Comparison of ENCODE assay signal across 8 cellular contexts in genomic region chr7:50449501-50449880, GRCh38. TPM values are rescaled to one million over a fixed set of nuclear protein-coding genes. Genes with fewer than 3 reads are reported as not detected.
DNase-seq lines count a peak whose midpoint lies in the region; ATAC-seq, FAIRE-seq and TF ChIP-seq lines count a peak whose summit lies in the region.

No MANE protein-coding gene starts in this region.

- DNase-seq in CD4-positive, alpha-beta memory T cell = peak in 1 of 5 donors; percentile 4
- DNase-seq in bronchial epithelial cell (ENCODE audit: low read depth) = no peak
- no peak for DNase-seq in naive B cell
- DNase-seq in 8988T = no peak
- no peak for DNase-seq in activated CD4-positive, alpha-beta T cell treated with anti-CD3 and anti-CD28 coated beads, Interleukin-2, amount 50 U/mL, for 48 hours
- no peak for DNase-seq in HK-2 (ENCODE audit: unreplicated experiment)

- H3K9me3 Mint-ChIP-seq in CD4-positive, alpha-beta memory T cell = no peaks in the 10 kb centered on the region
- no peaks in the 10 kb centered on the region for H3K9me3 Mint-ChIP-seq in naive B cell

- H3K36me3 ChIP-seq in CD4-positive, alpha-beta memory T cell (ENCODE audit: insufficient read depth, low read length) = peaks cover 17% of the 10 kb centered on the region
- peaks cover 21% of the 10 kb centered on the region for H3K36me3 ChIP-seq in HUES6 (ENCODE audit: control insufficient read depth, insufficient read depth, low read length)
- no peaks in the 10 kb centered on the region for H3K36me3 ChIP-seq in bronchial epithelial cell (ENCODE audit: control insufficient read depth, insufficient read depth, low read length)

- no peak for TF ChIP-seq CTCF in bronchial epithelial cell (IDR thresholded peaks at IDR 0.05; ENCODE audit: insufficient read depth, low read length, severe bottlenecking)

- peaks cover 14 to 21% of the 10 kb centered on the region in 2 donors for H3K36me3 Mint-ChIP-seq in CD4-positive, alpha-beta memory T cell
- peaks cover 16 to 20% of the 10 kb centered on the region in 2 donors for H3K36me3 Mint-ChIP-seq in naive B cell

- peak overlapping the region; percentile 17 to 97 (median 95) for H3K27ac Mint-ChIP-seq in CD4-positive, alpha-beta memory T cell
- H3K27ac Mint-ChIP-seq in naive B cell = peak overlapping the region; percentile 14 to 94 (median 68)

- H3K9me3 ChIP-seq in CD4-positive, alpha-beta memory T cell (ENCODE audit: control insufficient read depth in 1 of 2, low read length in 2 of 2) = no peaks in the 10 kb centered on the region
- no peaks in the 10 kb centered on the region for H3K9me3 ChIP-seq in HUES6 (ENCODE audit: control insufficient read depth, insufficient read depth, low read depth, low read length)

- CTCF ChIA-PET in CD4-positive, alpha-beta memory T cell (lab: Charles Lee; ENCODE audit: partially characterized antibody) = interaction anchor here (0.9 to 1.2 kb wide), 2 partner anchors 18 to 307 kb away, joined by 3 read pairs; no protein-coding TSS in a partner anchor

- FAIRE-seq in bronchial epithelial cell (lab: Jason Lieb, UNC) = no peak

- peaks cover 17 to 28% (median 19%) of the 10 kb centered on the region in 4 donors for H3K4me1 Mint-ChIP-seq in CD4-positive, alpha-beta memory T cell
- H3K4me1 Mint-ChIP-seq in naive B cell = peaks cover 5 to 30% (median 22%) of the 10 kb centered on the region in 3 donors

- ATAC-seq in naive B cell (ENCODE audit: low read depth in 2 of 2) (no peak), esophagus mucosa (no peak)

- H3K27me3 Mint-ChIP-seq in CD4-positive, alpha-beta memory T cell = no peaks in the 10 kb centered on the region
- no peaks in the 10 kb centered on the region for H3K27me3 Mint-ChIP-seq in naive B cell

- POLR2A ChIA-PET in CD4-positive, alpha-beta memory T cell (lab: Charles Lee; ENCODE audit: partially characterized antibody) = interaction anchor here (1.1 to 1.7 kb wide), 5 partner anchors 11 to 243 kb away, joined by 3 to 7 read pairs (median 3); no protein-coding TSS in a partner anchor

- H3K4me3 ChIP-seq in CD4-positive, alpha-beta memory T cell (ENCODE audit: low read length in 2 of 2) = peak overlapping the region; percentile 42 to 73
- H3K4me3 ChIP-seq in HUES6 (ENCODE audit: low read depth, low read length) = peak overlapping the region; percentile 84
- H3K4me3 ChIP-seq in bronchial epithelial cell (ENCODE audit: low read depth, low read length) = peak overlapping the region; percentile 61

- peak overlapping the region; percentile 81 for H3K9ac ChIP-seq in HUES6 (ENCODE audit: low read length)

- intact Hi-C loops in CD4-positive, alpha-beta memory T cell (cut with micrococcal nuclease) = no loop called here

- peak overlapping the region; percentile 79 for H3K27ac ChIP-seq in CD4-positive, alpha-beta memory T cell (ENCODE audit: low read depth, low read length)
- no peak overlapping the region; the same call in 1 of the 2 replicates for H3K27ac ChIP-seq in HUES6 (ENCODE audit: low read depth, low read length)

- no peaks in the 10 kb centered on the region for H3K27me3 ChIP-seq in CD4-positive, alpha-beta memory T cell (ENCODE audit: insufficient read depth, low read length)
- H3K27me3 ChIP-seq in HUES6 (ENCODE audit: control insufficient read depth, insufficient read depth, low read length) (peaks cover 5% of the 10 kb centered on the region; the same call in 1 of the 2 replicates), bronchial epithelial cell (ENCODE audit: control insufficient read depth, insufficient read depth, low read length) (no peaks in the 10 kb centered on the region)

- peak overlapping the region; percentile 87 to 95 (median 91) for H3K4me3 Mint-ChIP-seq in CD4-positive, alpha-beta memory T cell
- peak overlapping the region; percentile 91 to 97 (median 94) for H3K4me3 Mint-ChIP-seq in naive B cell

- peaks cover 20% of the 10 kb centered on the region for H3K4me1 ChIP-seq in CD4-positive, alpha-beta memory T cell (ENCODE audit: insufficient read depth, low read length)
- peaks cover 9% of the 10 kb centered on the region for H3K4me1 ChIP-seq in HUES6 (ENCODE audit: control insufficient read depth, insufficient read depth, low read length)

RNA-seq across cellular contexts. Expression of gene FIGNL1, which starts 0.7 kb away (rescaled TPM):
- total RNA-seq in CD4-positive, alpha-beta memory T cell = 10 to 100 TPM; 16.2 to 17.1 TPM
- polyA plus RNA-seq in CD4-positive, alpha-beta memory T cell = 10 to 100 TPM in 1 of 2 donors, 1 to 10 TPM in 1; 4.8 to 12.1 TPM
- total RNA-seq in bronchial epithelial cell (12.4 and 18.1 TPM in 2 replicates), esophagus mucosa (15.9 TPM)
- 10 to 100 TPM in 5 of 6 donors, 1 to 10 TPM in 1; 4.8 to 26.2 (median 18.2) TPM for polyA plus RNA-seq in naive B cell (ENCODE audit: low read depth in 6 of 6)
